23 cellular contexts compared by ENCODE assay signal in genomic region chr2:240287011-240287410, GRCh38.
DNase-seq lines count a peak whose midpoint lies in the region; ATAC-seq and TF ChIP-seq lines count a peak whose summit lies in the region.
"Had no signal": no experiment of that assay in that cellular context is flagged by ENCODE, and none has a peak within 500 bp of the region (broad histone marks: within the 10 kb centered on the region; RNA-seq: fewer than 3 reads in every experiment).

No MANE protein-coding gene starts in this region.

- H3K4me1 ChIP-seq in right atrium auricular region: no peaks in the 10 kb centered on the region
- H3K4me1 ChIP-seq in prostate gland (replicated peaks): no peaks in the 10 kb centered on the region
- H3K4me1 ChIP-seq: body of pancreas, esophagus squamous epithelium, foreskin keratinocyte, neural progenitor cell had no signal

- intact Hi-C loops in Right ventricle myocardium inferior (cut with DNase I) (no loop called here), prostate gland (cut with DNase I) (no loop called here)

- H3K27me3 ChIP-seq in right atrium auricular region (no peaks in the 10 kb centered on the region), prostate gland (replicated peaks; ENCODE audit: insufficient read depth) (no peaks in the 10 kb centered on the region)
- H3K27me3 ChIP-seq: body of pancreas, neural progenitor cell had no signal

- peak; percentile 27 for ATAC-seq in Right ventricle myocardium inferior
- ATAC-seq: body of pancreas, foreskin keratinocyte, left colon had no signal

- DNase-seq in Right ventricle myocardium inferior (ENCODE audit: missing footprints) (no peak), right atrium auricular region (ENCODE audit: low spot score) (no peak), globus pallidus (ENCODE audit: low spot score) (peak; percentile 35), medulla oblongata (ENCODE audit: extremely low spot score) (peak; percentile 18), mesenteric fat pad (ENCODE audit: low spot score) (no peak), NCI-H526 treated with DMSO at 0.1 percent for 48 hours (lab: John Stamatoyannopoulos, UW) (no peak), prostate gland (ENCODE audit: low spot score) (no peak)
- DNase-seq: activated CD4-positive, alpha-beta T cell treated with anti-CD3 and anti-CD28 coated beads, Interleukin-2, amount 10 ng/mL, durations not matched to agents 7 days and 5 days; activated naive CD4-positive, alpha-beta T cell treated with anti-CD3 and anti-CD28 coated beads for 36 hours; activated T-cell treated with anti-CD3 and anti-CD28 coated beads, Interleukin-2, amount 50 U/mL, for 48 hours; body of pancreas; CD4-positive, alpha-beta T cell; cerebellar nuclear complex; esophagus squamous epithelium; foreskin keratinocyte; GF-D8; left colon; mesendoderm; NCI-H1436 treated with DMSO at 0.1 percent for 48 hours; NCI-H446; NCI-H774 had no signal

- H3K9me3 ChIP-seq in right atrium auricular region (no peaks in the 10 kb centered on the region), prostate gland (no peaks in the 10 kb centered on the region)
- H3K9me3 ChIP-seq: body of pancreas, esophagus squamous epithelium had no signal

- no peak overlapping the region for H3K4me3 ChIP-seq in right atrium auricular region
- H3K4me3 ChIP-seq in prostate gland: no peak overlapping the region
- H3K4me3 ChIP-seq: body of pancreas, esophagus squamous epithelium, GM23338, neural progenitor cell had no signal

- TF ChIP-seq CTCF in right atrium auricular region (IDR thresholded peaks at IDR 0.05) (no peak), prostate gland (IDR thresholded peaks at IDR 0.05) (no peak)

- WGBS in prostate gland: 84% methylated on average over 14 of the region's 14 CpGs

- TF ChIP-seq POLR2A in prostate gland (IDR thresholded peaks at IDR 0.05): no peak

- no peaks in the 10 kb centered on the region for H3K36me3 ChIP-seq in right atrium auricular region
- H3K36me3 ChIP-seq in prostate gland: no peaks in the 10 kb centered on the region
- H3K36me3 ChIP-seq: esophagus squamous epithelium, neural progenitor cell had no signal

- H3K27ac ChIP-seq in right atrium auricular region (no peak overlapping the region), prostate gland (no peak overlapping the region)
- H3K27ac ChIP-seq: body of pancreas, esophagus squamous epithelium, foreskin keratinocyte, neural progenitor cell had no signal

Comparison
In these comparisons a context has a peak if more than half of its experiments do, and no peak if none do; other contexts are left out.
1. DNase-seq: peak in globus pallidus (single experiment) and medulla oblongata (single experiment); none in Right ventricle myocardium inferior (single experiment), right atrium auricular region (single experiment), mesenteric fat pad (single experiment), NCI-H526 treated with DMSO at 0.1 percent for 48 hours (single experiment) and prostate gland (single experiment).